Comparison of ENCODE assay signal across 28 cellular contexts in genomic region chr5:1056611-1057484, GRCh38. TPM values are rescaled to one million over a fixed set of nuclear protein-coding genes. Genes with fewer than 3 reads are reported as not detected.
DNase-seq lines count a peak whose midpoint lies in the region; ATAC-seq, FAIRE-seq and TF ChIP-seq lines count a peak whose summit lies in the region.
"Had no signal": no experiment of that assay in that cellular context is flagged by ENCODE, and none has a peak within 500 bp of the region (broad histone marks: within the 10 kb centered on the region; RNA-seq: fewer than 3 reads in every experiment).

No MANE protein-coding gene starts in this region.

- DNase-seq in Right ventricle myocardium inferior (ENCODE audit: missing footprints) (peak; percentile 59), left cardiac atrium (no peak), D721Med (ENCODE audit: insufficient read length, low spot score) (peak; percentile 21), left ventricle myocardium superior (peak; percentile 22), psoas muscle (peak; percentile 4 to 36), NCI-H1417 (lab: John Stamatoyannopoulos, UW) (no peak)
- DNase-seq: CD4-positive, alpha-beta memory T cell; COR-L47; HFFc6; IMR-90; KG1; MG63; NCI-H1105 treated with DMSO at 0.1 percent for 48 hours; NCI-H2029; NCI-H446; NCI-H524 treated with DMSO at 0.1 percent for 48 hours; NCI-H82; NK-92 treated with Interleukin-12 subunit alpha and Interleukin-12 subunit beta, amount 100 ng/mL, for 24 hours; PC-3; SHP77 had no signal

- no peak for TF ChIP-seq CTCF in D721Med (IDR thresholded peaks at IDR 0.05; ENCODE audit: insufficient read depth, missing control alignments)
- no peak for TF ChIP-seq CTCF in psoas muscle (IDR thresholded peaks at IDR 0.05)

- no peak for FAIRE-seq in D721Med (lab: Jason Lieb, UNC)
- FAIRE-seq: A204.1, G401.6, HTR-8/SVneo had no signal

- peaks cover 0 to 8% (median 0%) of the 10 kb centered on the region in 3 donors for H3K27me3 ChIP-seq in psoas muscle (ENCODE audit: insufficient read depth in 3 of 3, low read length in 2 of 3)
- H3K27me3 ChIP-seq: MG63 had no signal

- ATAC-seq in Right ventricle myocardium inferior: no peak
- no peak for ATAC-seq in left cardiac atrium
- ATAC-seq in left ventricle myocardium superior: no peak
- no peak for ATAC-seq in psoas muscle
- no peak for ATAC-seq in GM21576 (IDR thresholded peaks at IDR 0.05; ENCODE audit: unreplicated experiment)
- ATAC-seq: GM23338, PC-3 had no signal

- peaks cover 0 to 14% of the 10 kb centered on the region in 2 donors for H3K36me3 ChIP-seq in psoas muscle (ENCODE audit: insufficient read depth in 1 of 2, low read depth in 1 of 2)

- H3K4me3 ChIP-seq in psoas muscle: no peak overlapping the region
- H3K4me3 ChIP-seq: BLaER1 treated with 17β-estradiol and CSF1 and Interleukin-3, amounts not matched to agents 10 nM and 100 nM; GM23338; HAP-1; MG63 had no signal

- intact Hi-C loops in Right ventricle myocardium inferior (cut with DNase I) (no loop called here), left cardiac atrium (cut with DNase I) (no loop called here), left ventricle myocardium superior (cut with micrococcal nuclease) (no loop called here), psoas muscle (cut with DNase I) (no loop called here)

- no peak overlapping the region for H3K27ac ChIP-seq in psoas muscle
- H3K27ac ChIP-seq: BLaER1 treated with 17β-estradiol and CSF1 and Interleukin-3, amounts not matched to agents 10 nM and 100 nM had no signal

- WGBS in psoas muscle, 3 donors: 94 to 95% (median 95%) methylated on average over 26 to 27 of the region's 27 CpGs

- no peaks in the 10 kb centered on the region for H3K4me1 ChIP-seq in psoas muscle
- H3K4me1 ChIP-seq: HAP-1 had no signal

- H3K9me3 ChIP-seq in psoas muscle: no peaks in the 10 kb centered on the region
- H3K9me3 ChIP-seq: BLaER1 treated with 17β-estradiol and CSF1 and Interleukin-3, amounts not matched to agents 10 nM and 100 nM; HAP-1; MG63 had no signal

RNA-seq across cellular contexts. Expression of gene NKD2, which starts 48.2 kb away (rescaled TPM):
- total RNA-seq in Right ventricle myocardium inferior (4.4 TPM), left cardiac atrium (10 to 100 TPM in 1 of 2 donors, 1 to 10 TPM in 1; 4.4 to 10.4 TPM), left ventricle myocardium superior (3.4 TPM), psoas muscle (under 1 TPM in 3 of 4 donors, not detected in 1; 0.59 to 0.96 (median 0.83) TPM)
- under 1 TPM; 0.08 to 0.68 (median 0.35) TPM for polyA plus RNA-seq in psoas muscle
- total RNA-seq: CD4-positive, alpha-beta memory T cell; HFFc6; IMR-90 had no signal
- polyA plus RNA-seq: AG04450; CD4-positive, alpha-beta memory T cell; IMR-90 had no signal

RNA-seq across cellular contexts. Expression of gene SLC12A7, which starts 55.0 kb away (rescaled TPM):
- total RNA-seq in Right ventricle myocardium inferior (179 TPM), left cardiac atrium (10 to 100 TPM; 53.7 to 54.1 TPM), left ventricle myocardium superior (230 TPM), psoas muscle (10 to 100 TPM in 3 of 4 donors, 1 to 10 TPM in 1; 4.5 to 22.0 (median 15.1) TPM)
- 1 to 10 TPM; 2.3 to 3.8 (median 2.3) TPM for polyA plus RNA-seq in psoas muscle

Comparison
In these comparisons a context has a peak if more than half of its experiments do, and no peak if none do; other contexts are left out.
1. DNase-seq: peak in Right ventricle myocardium inferior (single experiment), D721Med (single experiment), left ventricle myocardium superior (single experiment) and psoas muscle (2 of 2); none in left cardiac atrium (single experiment) and NCI-H1417 (0 of 3).